Comparison of ENCODE assay signal across 1 cellular context in genomic region chr20:47346172-47346571, GRCh38.
TF ChIP-seq lines count a peak whose summit lies in the region.

No MANE protein-coding gene starts in this region.

TF ChIP-seq in HepG2, 621 proteins besides CTCF, POLR2A, EP300 and RAD21 (continued from another document):
- TF ChIP-seq ZNF687 (CRISPR knock-in tag; IDR thresholded peaks at IDR 0.05) (peak; percentile 62), ZKSCAN1 (IDR thresholded peaks at IDR 0.05; ENCODE audit: low read length) (no peak), RBFOX2 (IDR thresholded peaks at IDR 0.05; ENCODE audit: low read depth, low read length) (peak; percentile 54), ZNF101 (CRISPR knock-in tag; IDR thresholded peaks at IDR 0.05; ENCODE audit: borderline replicate concordance, low read depth) (no peak), ZBTB40 (IDR thresholded peaks at IDR 0.05) (no peak), ZBTB40 (CRISPR knock-in tag; IDR thresholded peaks at IDR 0.05) (peak; percentile 51; the same call in 1 of the 2 replicates), POLR2AphosphoS2 (IDR thresholded peaks at IDR 0.05; ENCODE audit: low read depth, low read length) (no peak), ZNF280D (CRISPR knock-in tag; IDR thresholded peaks at IDR 0.05) (0 out of 2 replicates have a peak, but pooled peaks have one; percentile 31), ZNF160 (CRISPR knock-in tag; IDR thresholded peaks at IDR 0.05) (no peak), GMEB1 (CRISPR knock-in tag; IDR thresholded peaks at IDR 0.05; ENCODE audit: borderline replicate concordance) (no peak), THAP11 (CRISPR knock-in tag; IDR thresholded peaks at IDR 0.05) (no peak), ZNF343 (CRISPR knock-in tag; IDR thresholded peaks at IDR 0.05) (no peak), ZNF496 (CRISPR knock-in tag; IDR thresholded peaks at IDR 0.05; ENCODE audit: insufficient replicate concordance) (no peak), GABPB1 (CRISPR knock-in tag; IDR thresholded peaks at IDR 0.05) (no peak), NCOA1 (CRISPR knock-in tag; IDR thresholded peaks at IDR 0.05) (no peak), SKIL (CRISPR knock-in tag; IDR thresholded peaks at IDR 0.05; ENCODE audit: borderline replicate concordance) (no peak), EEA1 (CRISPR knock-in tag; IDR thresholded peaks at IDR 0.05; ENCODE audit: borderline replicate concordance) (no peak), ZNF691 (CRISPR knock-in tag; IDR thresholded peaks at IDR 0.05; ENCODE audit: borderline replicate concordance, low read depth) (no peak), RORA (CRISPR knock-in tag; IDR thresholded peaks at IDR 0.05) (no peak)
